In genomic region chr5:143119301-143119769, GRCh38 we compare ENCODE assay signal across 12 cellular contexts.
DNase-seq lines count a peak whose midpoint lies in the region; ATAC-seq and TF ChIP-seq lines count a peak whose summit lies in the region.
"Had no signal": no experiment of that assay in that cellular context is flagged by ENCODE, and none has a peak within 500 bp of the region (broad histone marks: within the 10 kb centered on the region; RNA-seq: fewer than 3 reads in every experiment).

No MANE protein-coding gene starts in this region.

- no peaks in the 10 kb centered on the region for H3K27me3 Mint-ChIP-seq in dendritic cell treated with granulocyte-macrophage colony-stimulating factor and Interleukin-4, amounts not matched to agents 40 ng/mL and 50 ng/mL, for 4 days
- H3K27me3 Mint-ChIP-seq in immature natural killer cell (ENCODE audit: low read depth in 3 of 3) = peaks cover 4 to 8% (median 5%) of the 10 kb centered on the region in 3 donors
- H3K27me3 Mint-ChIP-seq in progenitor cell of endocrine pancreas = no peaks in the 10 kb centered on the region
- H3K27me3 Mint-ChIP-seq in naive thymus-derived CD8-positive, alpha-beta T cell = no peaks in the 10 kb centered on the region

- no peak for TF ChIP-seq CTCF in progenitor cell of endocrine pancreas (IDR thresholded peaks at IDR 0.05; ENCODE audit: unreplicated experiment)

- intact Hi-C loops in dendritic cell treated with granulocyte-macrophage colony-stimulating factor and Interleukin-4, amounts not matched to agents 40 ng/mL and 50 ng/mL, for 4 days (cut with micrococcal nuclease) = loop anchor here (5.0 kb wide), 1 partner anchor 52 kb away; no protein-coding TSS in a partner anchor

- ATAC-seq in GM18499 (IDR thresholded peaks at IDR 0.05; ENCODE audit: insufficient read depth, unreplicated experiment) = peak; percentile 46
- peak; percentile 70 for ATAC-seq in GM21360 (IDR thresholded peaks at IDR 0.05; ENCODE audit: unreplicated experiment)
- peak; percentile 85 for ATAC-seq in HG03280 (IDR thresholded peaks at IDR 0.05; ENCODE audit: unreplicated experiment)
- ATAC-seq in naive thymus-derived CD8-positive, alpha-beta T cell = no peak
- ATAC-seq: HCT116 had no signal

- H3K4me1 Mint-ChIP-seq in dendritic cell treated with granulocyte-macrophage colony-stimulating factor and Interleukin-4, amounts not matched to agents 40 ng/mL and 50 ng/mL, for 4 days (ENCODE audit: low read depth) = peaks cover 47% of the 10 kb centered on the region
- H3K4me1 Mint-ChIP-seq in immature natural killer cell = peaks cover 41 to 70% of the 10 kb centered on the region in 2 donors
- peaks cover 7% of the 10 kb centered on the region for H3K4me1 Mint-ChIP-seq in progenitor cell of endocrine pancreas (ENCODE audit: low read depth)
- peaks cover 0 to 30% (median 6%) of the 10 kb centered on the region in 4 donors for H3K4me1 Mint-ChIP-seq in naive thymus-derived CD8-positive, alpha-beta T cell

- no peak for DNase-seq in immature natural killer cell
- no peak for DNase-seq in NCI-H82 (lab: John Stamatoyannopoulos, UW)
- DNase-seq in progenitor cell of endocrine pancreas (ENCODE audit: low spot score, unreplicated experiment) = no peak
- DNase-seq in naive thymus-derived CD8-positive, alpha-beta T cell = no peak
- DNase-seq: DMS79; effector CD4-positive, alpha-beta T cell; MG63 had no signal

- H3K9me3 Mint-ChIP-seq in dendritic cell treated with granulocyte-macrophage colony-stimulating factor and Interleukin-4, amounts not matched to agents 40 ng/mL and 50 ng/mL, for 4 days = no peaks in the 10 kb centered on the region
- H3K9me3 Mint-ChIP-seq in immature natural killer cell (no peaks in the 10 kb centered on the region), progenitor cell of endocrine pancreas (ENCODE audit: low read depth) (no peaks in the 10 kb centered on the region)
- H3K9me3 Mint-ChIP-seq in naive thymus-derived CD8-positive, alpha-beta T cell = no peaks in the 10 kb centered on the region

- peaks cover 33% of the 10 kb centered on the region for H3K36me3 Mint-ChIP-seq in dendritic cell treated with granulocyte-macrophage colony-stimulating factor and Interleukin-4, amounts not matched to agents 40 ng/mL and 50 ng/mL, for 4 days (ENCODE audit: low read depth)
- H3K36me3 Mint-ChIP-seq in immature natural killer cell (peaks cover 10 to 38% (median 26%) of the 10 kb centered on the region in 3 donors), progenitor cell of endocrine pancreas (ENCODE audit: insufficient read depth) (no peaks in the 10 kb centered on the region)
- H3K36me3 Mint-ChIP-seq in naive thymus-derived CD8-positive, alpha-beta T cell = peaks cover 5 to 31% (median 28%) of the 10 kb centered on the region in 3 donors

- H3K4me3 Mint-ChIP-seq in dendritic cell treated with granulocyte-macrophage colony-stimulating factor and Interleukin-4, amounts not matched to agents 40 ng/mL and 50 ng/mL, for 4 days = no peak overlapping the region
- H3K4me3 Mint-ChIP-seq in immature natural killer cell (no peak overlapping the region), progenitor cell of endocrine pancreas (ENCODE audit: low read depth) (no peak overlapping the region)
- H3K4me3 Mint-ChIP-seq in naive thymus-derived CD8-positive, alpha-beta T cell = no peak overlapping the region

- peak overlapping the region; percentile 90 for H3K27ac Mint-ChIP-seq in dendritic cell treated with granulocyte-macrophage colony-stimulating factor and Interleukin-4, amounts not matched to agents 40 ng/mL and 50 ng/mL, for 4 days
- H3K27ac Mint-ChIP-seq in immature natural killer cell (peak overlapping the region in 1 of 6 donors; percentile 46), progenitor cell of endocrine pancreas (no peak overlapping the region)
- H3K27ac Mint-ChIP-seq in naive thymus-derived CD8-positive, alpha-beta T cell = no peak overlapping the region

- POLR2A ChIA-PET in naive thymus-derived CD8-positive, alpha-beta T cell (lab: Charles Lee) = no interaction called here

Comparison
In these comparisons a context has a peak if more than half of its experiments do, and no peak if none do; other contexts are left out.
1. ATAC-seq: peak in GM18499 (single experiment), GM21360 (single experiment) and HG03280 (single experiment); none in naive thymus-derived CD8-positive, alpha-beta T cell (0 of 2).